12 cellular contexts compared by ENCODE assay signal in the genomic region with DNA sequence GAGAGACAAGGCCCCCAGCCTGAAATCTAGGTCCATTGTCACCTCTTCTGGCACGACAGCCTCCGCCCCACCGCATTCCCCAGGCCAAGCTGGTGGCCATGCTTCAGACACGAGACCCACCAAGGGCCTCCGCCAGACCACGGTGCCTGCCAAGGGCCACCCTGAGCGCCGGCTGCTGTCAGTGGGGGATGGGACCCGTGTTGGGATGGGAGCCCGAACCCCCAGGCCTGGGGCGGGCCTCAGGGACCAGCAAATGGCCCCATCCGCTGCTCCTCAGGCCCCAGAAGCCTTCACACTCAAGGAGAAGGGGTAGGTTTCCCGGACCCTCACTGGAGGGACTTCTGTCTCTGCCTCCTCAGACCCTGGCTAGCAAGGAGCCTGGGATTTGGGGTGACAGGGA. TPM values are rescaled to one million over a fixed set of nuclear protein-coding genes. Genes with fewer than 3 reads are reported as not detected.
DNase-seq lines count a peak whose midpoint lies in the region; ATAC-seq and TF ChIP-seq lines count a peak whose summit lies in the region.
"Had no signal": no experiment of that assay in that cellular context is flagged by ENCODE, and none has a peak within 500 bp of the region (broad histone marks: within the 10 kb centered on the region; RNA-seq: fewer than 3 reads in every experiment).

No MANE protein-coding gene starts in this region.

- peaks cover 7% of the 10 kb centered on the region for H3K79me1 ChIP-seq in mesendoderm (ENCODE audit: low read length)

- H3K4me3 ChIP-seq in Caco-2 (ENCODE audit: low read depth, low read length) = peak overlapping the region; percentile 44
- H3K4me3 ChIP-seq in HUES48 (ENCODE audit: low read depth, low read length) = peak overlapping the region; percentile 78
- H3K4me3 ChIP-seq in mesendoderm (ENCODE audit: low read length) = no peak overlapping the region
- H3K4me3 ChIP-seq in coronary artery = no peak overlapping the region
- H3K4me3 ChIP-seq: mucosa of descending colon had no signal

- H3K79me2 ChIP-seq in mesendoderm (ENCODE audit: control insufficient read depth, insufficient read depth, low read length) = peaks cover 1% of the 10 kb centered on the region

- no peak overlapping the region for H4K8ac ChIP-seq in mesendoderm (ENCODE audit: low read depth, low read length)

- peak overlapping the region; percentile 89 for H3K4me2 ChIP-seq in mesendoderm (ENCODE audit: low read length)

- no peak overlapping the region for H3K27ac Mint-ChIP-seq in Caco-2 (ENCODE audit: unreplicated experiment)
- H3K27ac Mint-ChIP-seq in activated T-helper 2 cell treated with anti-CD3 and anti-CD28 coated beads, Interferon-gamma antibody, Interleukin-2, Interleukin-4, amounts not matched to agents 10 μg/mL and 5 μg/mL and 100 μg/mL, durations not matched to agents 14 hours and 24 hours and 36 hours = no peak overlapping the region

- intact Hi-C loops in Caco-2 (cut with micrococcal nuclease; ENCODE audit: unreplicated experiment) = no loop called here
- intact Hi-C loops in activated T-helper 2 cell treated with anti-CD3 and anti-CD28 coated beads, Interferon-gamma antibody, Interleukin-2, Interleukin-4, amounts not matched to agents 10 μg/mL and 5 μg/mL and 100 μg/mL, durations not matched to agents 14 hours and 24 hours and 36 hours (cut with micrococcal nuclease) = no loop called here

- POLR2A ChIA-PET in Caco-2 (lab: Charles Lee) = no interaction called here

- H3K23ac ChIP-seq in mesendoderm (ENCODE audit: low read length) = no peak overlapping the region

- no peaks in the 10 kb centered on the region for H3K27me3 ChIP-seq in Caco-2 (replicated peaks; ENCODE audit: control insufficient read depth, insufficient read depth, low read length)
- H3K27me3 ChIP-seq in HUES48 (ENCODE audit: control insufficient read depth, insufficient read depth, low read length) = no peaks in the 10 kb centered on the region
- no peaks in the 10 kb centered on the region for H3K27me3 ChIP-seq in mesendoderm (ENCODE audit: insufficient read depth, low read length, poor library complexity)

- H2BK120ac ChIP-seq in mesendoderm (ENCODE audit: low read depth, low read length) = no peak overlapping the region

- CTCF ChIA-PET in Caco-2 (lab: Charles Lee) = no interaction called here

- peaks cover 66% of the 10 kb centered on the region for H3K36me3 Mint-ChIP-seq in Caco-2 (ENCODE audit: insufficient read depth, unreplicated experiment)
- peaks cover 22% of the 10 kb centered on the region for H3K36me3 Mint-ChIP-seq in activated T-helper 2 cell treated with anti-CD3 and anti-CD28 coated beads, Interferon-gamma antibody, Interleukin-2, Interleukin-4, amounts not matched to agents 10 μg/mL and 5 μg/mL and 100 μg/mL, durations not matched to agents 14 hours and 24 hours and 36 hours (ENCODE audit: low read depth)

- peaks cover 9% of the 10 kb centered on the region for H3K4me1 Mint-ChIP-seq in Caco-2 (ENCODE audit: low read depth, unreplicated experiment)
- peaks cover 5% of the 10 kb centered on the region for H3K4me1 Mint-ChIP-seq in activated T-helper 2 cell treated with anti-CD3 and anti-CD28 coated beads, Interferon-gamma antibody, Interleukin-2, Interleukin-4, amounts not matched to agents 10 μg/mL and 5 μg/mL and 100 μg/mL, durations not matched to agents 14 hours and 24 hours and 36 hours (ENCODE audit: low read depth)

- no peaks in the 10 kb centered on the region for H3K27me3 Mint-ChIP-seq in Caco-2 (ENCODE audit: insufficient read depth, unreplicated experiment)
- H3K27me3 Mint-ChIP-seq in activated T-helper 2 cell treated with anti-CD3 and anti-CD28 coated beads, Interferon-gamma antibody, Interleukin-2, Interleukin-4, amounts not matched to agents 10 μg/mL and 5 μg/mL and 100 μg/mL, durations not matched to agents 14 hours and 24 hours and 36 hours (ENCODE audit: low read depth) = no peaks in the 10 kb centered on the region

- BruUV-seq in Caco-2 (replicated peaks; lab: Mats Ljungman, UMichigan) = no TSS peak

- H3K36me3 ChIP-seq in Caco-2 (ENCODE audit: control insufficient read depth, insufficient read depth, low read length) = no peaks in the 10 kb centered on the region
- peaks cover 40% of the 10 kb centered on the region for H3K36me3 ChIP-seq in HUES48 (ENCODE audit: control insufficient read depth, insufficient read depth, low read length)
- H3K36me3 ChIP-seq in mesendoderm (ENCODE audit: control insufficient read depth, insufficient read depth, low read length) = peaks cover 6% of the 10 kb centered on the region

- H3K56ac ChIP-seq in mesendoderm (ENCODE audit: low read length) = peak overlapping the region; percentile 88

- no peak for TF ChIP-seq CTCF in Caco-2 (IDR thresholded peaks at IDR 0.05; ENCODE audit: insufficient read depth in 1 of 2, low read depth in 1 of 2, low read length in 1 of 2, severe bottlenecking in 1 of 2, unreplicated experiment in 1 of 2)
- TF ChIP-seq CTCF in coronary artery (IDR thresholded peaks at IDR 0.05) = no peak

- H3K4me1 ChIP-seq in Caco-2 (peaks cover 12% of the 10 kb centered on the region), HUES48 (ENCODE audit: control insufficient read depth, insufficient read depth, low read length) (0 out of 2 replicates have a peak, but pooled peaks cover 4% of the 10 kb centered on the region), mesendoderm (ENCODE audit: control insufficient read depth, low read depth, low read length) (peaks cover 5% of the 10 kb centered on the region)

- no peaks in the 10 kb centered on the region for H3K9me3 Mint-ChIP-seq in Caco-2 (ENCODE audit: unreplicated experiment)
- H3K9me3 Mint-ChIP-seq in activated T-helper 2 cell treated with anti-CD3 and anti-CD28 coated beads, Interferon-gamma antibody, Interleukin-2, Interleukin-4, amounts not matched to agents 10 μg/mL and 5 μg/mL and 100 μg/mL, durations not matched to agents 14 hours and 24 hours and 36 hours = no peaks in the 10 kb centered on the region

- no peak overlapping the region for H3K27ac ChIP-seq in HUES48 (ENCODE audit: low read depth, low read length)
- H3K27ac ChIP-seq in mesendoderm (ENCODE audit: low read depth, low read length) = no peak overlapping the region
- no peak overlapping the region for H3K27ac ChIP-seq in coronary artery

- no peak for ATAC-seq in HG02678 (IDR thresholded peaks at IDR 0.05; ENCODE audit: unreplicated experiment)
- ATAC-seq in HG03135 (IDR thresholded peaks at IDR 0.05; ENCODE audit: unreplicated experiment) = no peak

- WGBS in mesendoderm (ENCODE audit: extremely low coverage, insufficient coverage, low lambda C conversion rate) = no CpG with 5 or more reads among the region's 13 CpGs

- no peak overlapping the region for H2AK5ac ChIP-seq in mesendoderm (ENCODE audit: low read length)

- H3K9me3 ChIP-seq in Caco-2 (no peaks in the 10 kb centered on the region), HUES48 (ENCODE audit: control insufficient read depth, insufficient read depth, low read length) (no peaks in the 10 kb centered on the region)
- H3K9me3 ChIP-seq: mucosa of descending colon had no signal

- no peak overlapping the region for H2BK15ac ChIP-seq in mesendoderm (replicated peaks; ENCODE audit: low read depth)

- H2BK5ac ChIP-seq in mesendoderm (ENCODE audit: low read length) = no peak overlapping the region

- H3K18ac ChIP-seq in mesendoderm (ENCODE audit: low read length) = no peak overlapping the region

- DNase-seq in Caco-2 (no peak), mesendoderm (no peak), coronary artery (ENCODE audit: low spot score) (no peak), inferior parietal cortex (ENCODE audit: extremely low spot score) (no peak)
- DNase-seq in activated T-helper 2 cell treated with anti-CD3 and anti-CD28 coated beads, Interferon-gamma antibody, Interleukin-2, Interleukin-4, amounts not matched to agents 10 μg/mL and 5 μg/mL and 100 μg/mL, durations not matched to agents 14 hours and 24 hours and 36 hours (ENCODE audit: low spot score) = no peak
- DNase-seq: foreskin fibroblast, NCI-H526 treated with DMSO at 0.1 percent for 48 hours had no signal

- H3K9ac ChIP-seq in HUES48 (ENCODE audit: low read depth, low read length) = no peak overlapping the region
- H3K9ac ChIP-seq in mesendoderm (ENCODE audit: low read length) = peak overlapping the region; percentile 84

- H3K4me3 Mint-ChIP-seq in Caco-2 (ENCODE audit: unreplicated experiment) = peak overlapping the region; percentile 95
- H3K4me3 Mint-ChIP-seq in activated T-helper 2 cell treated with anti-CD3 and anti-CD28 coated beads, Interferon-gamma antibody, Interleukin-2, Interleukin-4, amounts not matched to agents 10 μg/mL and 5 μg/mL and 100 μg/mL, durations not matched to agents 14 hours and 24 hours and 36 hours (ENCODE audit: low read depth) = peak overlapping the region; percentile 61

- H3K4ac ChIP-seq in mesendoderm (ENCODE audit: low read depth, low read length) = no peak overlapping the region

- H4K5ac ChIP-seq in mesendoderm (ENCODE audit: low read length) = no peak overlapping the region

RNA-seq across cellular contexts. Expression of a gene that starts 1.0 kb away (rescaled TPM):
- 29.0 and 30.6 TPM in 2 replicates for total RNA-seq in Caco-2 (2022)
- 31.8 and 34.6 TPM in 2 replicates for total RNA-seq in activated T-helper 2 cell treated with anti-CD3 and anti-CD28 coated beads, Interferon-gamma antibody, Interleukin-2, Interleukin-4, amounts not matched to agents 10 μg/mL and 5 μg/mL and 100 μg/mL, durations not matched to agents 14 hours and 24 hours and 36 hours
- 25.6 TPM for polyA plus RNA-seq in mesendoderm (2013, experiment 1 of 2)
- 26.2 TPM for polyA plus RNA-seq in mesendoderm (2013, experiment 2 of 2)

RNA-seq across cellular contexts. Expression of a gene that starts 10.2 kb away (rescaled TPM):
- 0.30 and 0.39 TPM in 2 replicates for total RNA-seq in Caco-2 (2022)
- 0.28 TPM in 1 of 2 replicates, not detected in the other for total RNA-seq in activated T-helper 2 cell treated with anti-CD3 and anti-CD28 coated beads, Interferon-gamma antibody, Interleukin-2, Interleukin-4, amounts not matched to agents 10 μg/mL and 5 μg/mL and 100 μg/mL, durations not matched to agents 14 hours and 24 hours and 36 hours
- not detected for polyA plus RNA-seq in mesendoderm (2013, experiment 1 of 2)
- not detected for polyA plus RNA-seq in mesendoderm (2013, experiment 2 of 2)
- total RNA-seq: subcutaneous adipose tissue had no signal

RNA-seq across cellular contexts. Expression of a gene that starts 14.0 kb away (rescaled TPM):
- 20.8 and 22.6 TPM in 2 replicates for total RNA-seq in Caco-2 (2022)
- total RNA-seq in activated T-helper 2 cell treated with anti-CD3 and anti-CD28 coated beads, Interferon-gamma antibody, Interleukin-2, Interleukin-4, amounts not matched to agents 10 μg/mL and 5 μg/mL and 100 μg/mL, durations not matched to agents 14 hours and 24 hours and 36 hours = 19.6 and 21.4 TPM in 2 replicates
- polyA plus RNA-seq in mesendoderm (2013, experiment 1 of 2) = 4.3 TPM
- 4.4 TPM for polyA plus RNA-seq in mesendoderm (2013, experiment 2 of 2)

RNA-seq across cellular contexts. Expression of a gene that starts 31.7 kb away (rescaled TPM):
- total RNA-seq in Caco-2 (2022) = 48.7 and 52.4 TPM in 2 replicates
- total RNA-seq in activated T-helper 2 cell treated with anti-CD3 and anti-CD28 coated beads, Interferon-gamma antibody, Interleukin-2, Interleukin-4, amounts not matched to agents 10 μg/mL and 5 μg/mL and 100 μg/mL, durations not matched to agents 14 hours and 24 hours and 36 hours = 48.4 and 48.9 TPM in 2 replicates
- 19.4 TPM for polyA plus RNA-seq in mesendoderm (2013, experiment 1 of 2)
- 19.6 TPM for polyA plus RNA-seq in mesendoderm (2013, experiment 2 of 2)

RNA-seq across cellular contexts. Expression of a gene that starts 52.8 kb away (rescaled TPM):
- total RNA-seq in Caco-2 (2022) = 200 and 204 TPM in 2 replicates
- 114 and 119 TPM in 2 replicates for total RNA-seq in activated T-helper 2 cell treated with anti-CD3 and anti-CD28 coated beads, Interferon-gamma antibody, Interleukin-2, Interleukin-4, amounts not matched to agents 10 μg/mL and 5 μg/mL and 100 μg/mL, durations not matched to agents 14 hours and 24 hours and 36 hours
- 279 TPM for polyA plus RNA-seq in mesendoderm (2013, experiment 1 of 2)
- polyA plus RNA-seq in mesendoderm (2013, experiment 2 of 2) = 280 TPM

Comparison
In these comparisons a context has a peak if more than half of its experiments do, and no peak if none do; other contexts are left out.
1. H3K4me3 ChIP-seq: peak in Caco-2 (single experiment) and HUES48 (single experiment); none in mesendoderm (single experiment) and coronary artery (single experiment).